Comparison of ENCODE assay signal across 20 cellular contexts in the genomic region with DNA sequence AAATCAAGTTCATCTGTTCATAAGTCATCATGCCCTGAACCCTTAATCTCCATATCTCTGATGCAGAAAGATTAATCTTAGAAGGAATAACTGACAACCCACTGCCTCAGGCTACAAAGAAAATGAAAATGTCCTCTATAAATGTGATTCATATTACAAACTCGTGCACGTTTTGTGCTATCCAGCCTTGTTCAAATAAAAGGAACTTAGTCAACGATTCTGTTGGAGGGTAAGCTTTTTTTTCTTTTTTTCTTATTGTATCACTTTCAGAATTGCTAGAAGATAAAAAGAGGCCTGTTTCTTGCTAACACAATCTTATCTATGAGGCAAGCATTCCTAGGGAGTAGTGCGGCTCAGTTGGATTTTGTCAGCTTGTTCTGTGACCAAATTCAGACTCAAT.
DNase-seq lines count a peak whose midpoint lies in the region; ATAC-seq and TF ChIP-seq lines count a peak whose summit lies in the region.
"Had no signal": no experiment of that assay in that cellular context is flagged by ENCODE, and none has a peak within 500 bp of the region (broad histone marks: within the 10 kb centered on the region; RNA-seq: fewer than 3 reads in every experiment).

No MANE protein-coding gene starts in this region.

- no peak overlapping the region for H3K4ac ChIP-seq in mesendoderm (ENCODE audit: low read depth, low read length)

- H3K27ac ChIP-seq in esophagus muscularis mucosa (replicated peaks in 1 of 4) (no peak overlapping the region), mesendoderm (ENCODE audit: low read depth, low read length) (no peak overlapping the region)
- H3K27ac ChIP-seq: colonic mucosa, parathyroid adenoma had no signal

- H3K4me1 Mint-ChIP-seq in activated CD4-positive, alpha-beta memory T cell treated with anti-CD3 and anti-CD28 coated beads for 36 hours (ENCODE audit: low read depth), result no peaks in the 10 kb centered on the region
- H3K4me1 Mint-ChIP-seq in effector memory CD8-positive, alpha-beta T cell (ENCODE audit: low read depth in 2 of 2), result no peaks in the 10 kb centered on the region
- H3K4me1 Mint-ChIP-seq: naive thymus-derived CD8-positive, alpha-beta T cell had no signal

- H3K27ac Mint-ChIP-seq in activated CD4-positive, alpha-beta memory T cell treated with anti-CD3 and anti-CD28 coated beads for 36 hours, result no peak overlapping the region
- H3K27ac Mint-ChIP-seq in effector memory CD8-positive, alpha-beta T cell, result no peak overlapping the region
- H3K27ac Mint-ChIP-seq: naive thymus-derived CD8-positive, alpha-beta T cell had no signal

- H3K56ac ChIP-seq in mesendoderm (ENCODE audit: low read length), result no peak overlapping the region

- H3K79me1 ChIP-seq in mesendoderm (ENCODE audit: low read length), result no peaks in the 10 kb centered on the region

- H2BK5ac ChIP-seq in mesendoderm (ENCODE audit: low read length), result no peak overlapping the region

- peaks cover 5 to 6% (median 6%) of the 10 kb centered on the region in 4 donors for H3K4me1 ChIP-seq in esophagus muscularis mucosa
- no peaks in the 10 kb centered on the region for H3K4me1 ChIP-seq in mesendoderm (ENCODE audit: control insufficient read depth, low read depth, low read length)
- peaks cover 3% of the 10 kb centered on the region; the same call in 1 of the 2 replicates for H3K4me1 ChIP-seq in BE2C
- H3K4me1 ChIP-seq: colonic mucosa, parathyroid adenoma had no signal

- TF ChIP-seq POLR2A in esophagus muscularis mucosa (IDR thresholded peaks at IDR 0.05; ENCODE audit: low read depth), result no peak

- no peaks in the 10 kb centered on the region for H3K27me3 ChIP-seq in esophagus muscularis mucosa
- H3K27me3 ChIP-seq in mesendoderm (ENCODE audit: insufficient read depth, low read length, poor library complexity), result no peaks in the 10 kb centered on the region
- H3K27me3 ChIP-seq in BE2C, result no peaks in the 10 kb centered on the region
- H3K27me3 ChIP-seq: colonic mucosa had no signal

- H2BK15ac ChIP-seq in mesendoderm (replicated peaks; ENCODE audit: low read depth), result no peak overlapping the region

- H3K27me3 Mint-ChIP-seq in activated CD4-positive, alpha-beta memory T cell treated with anti-CD3 and anti-CD28 coated beads for 36 hours, result peaks cover 2% of the 10 kb centered on the region
- peaks cover 0 to 5% of the 10 kb centered on the region in 2 donors for H3K27me3 Mint-ChIP-seq in effector memory CD8-positive, alpha-beta T cell

- intact Hi-C loops in esophagus muscularis mucosa (cut with DNase I), result loop anchor here (10.0 kb wide), 1 partner anchor 138 kb away; no protein-coding TSS in a partner anchor
- intact Hi-C loops in activated CD4-positive, alpha-beta memory T cell treated with anti-CD3 and anti-CD28 coated beads for 36 hours (cut with micrococcal nuclease), result no loop called here

- no peaks in the 10 kb centered on the region for H3K79me2 ChIP-seq in mesendoderm (ENCODE audit: control insufficient read depth, insufficient read depth, low read length)
- H3K79me2 ChIP-seq: parathyroid adenoma had no signal

- H3K23ac ChIP-seq in mesendoderm (ENCODE audit: low read length), result no peak overlapping the region

- H3K4me3 ChIP-seq in esophagus muscularis mucosa (no peak overlapping the region), mesendoderm (ENCODE audit: low read length) (no peak overlapping the region), BE2C (ENCODE audit: low read depth, low read length) (no peak overlapping the region)
- H3K4me3 ChIP-seq: colonic mucosa had no signal

- CTCF ChIA-PET in activated CD4-positive, alpha-beta memory T cell treated with anti-CD3 and anti-CD28 coated beads for 36 hours (lab: Charles Lee), result no interaction called here

- H3K4me2 ChIP-seq in mesendoderm (ENCODE audit: low read length), result no peak overlapping the region

- no peak overlapping the region for H4K5ac ChIP-seq in mesendoderm (ENCODE audit: low read length)

- no peak overlapping the region for H3K9ac ChIP-seq in mesendoderm (ENCODE audit: low read length)
- H3K9ac ChIP-seq: parathyroid adenoma had no signal

- DNase-seq in ELR (ENCODE audit: low read depth), result peak; percentile 61
- peak; percentile 11 for DNase-seq in RPMI7951 (ENCODE audit: low read depth)
- DNase-seq in esophagus muscularis mucosa (ENCODE audit: extremely low spot score), result peak; percentile 39
- DNase-seq in mesendoderm, result peak; percentile 46
- no peak for DNase-seq in BE2C
- no peak for DNase-seq in activated CD4-positive, alpha-beta T cell treated with anti-CD3 and anti-CD28 coated beads for 1 hour
- DNase-seq in activated CD4-positive, alpha-beta memory T cell treated with anti-CD3 and anti-CD28 coated beads for 36 hours, result no peak
- no peak for DNase-seq in effector memory CD8-positive, alpha-beta T cell
- DNase-seq: activated CD4-positive, alpha-beta T cell treated with anti-CD3 and anti-CD28 coated beads, Interleukin-2, amount 50 U/mL, for 1 hour; activated gamma-delta T cell; Calu3; colonic mucosa; GDM1; glutamatergic neuron; naive thymus-derived CD8-positive, alpha-beta T cell; NCI-H146; NCI-H774; small intestine; stimulated activated CD4-positive, alpha-beta T cell treated with anti-CD3 and anti-CD28 coated beads, Interleukin-4, amount 100 ng/mL, for 4 hours had no signal

- POLR2A ChIA-PET in activated CD4-positive, alpha-beta memory T cell treated with anti-CD3 and anti-CD28 coated beads for 36 hours (lab: Charles Lee), result no interaction called here

- no peak overlapping the region for H4K8ac ChIP-seq in mesendoderm (ENCODE audit: low read depth, low read length)

- no peak overlapping the region for H2BK120ac ChIP-seq in mesendoderm (ENCODE audit: low read depth, low read length)

- H3K9me3 Mint-ChIP-seq in activated CD4-positive, alpha-beta memory T cell treated with anti-CD3 and anti-CD28 coated beads for 36 hours, result no peaks in the 10 kb centered on the region
- H3K9me3 Mint-ChIP-seq in effector memory CD8-positive, alpha-beta T cell, result no peaks in the 10 kb centered on the region
- H3K9me3 Mint-ChIP-seq: naive thymus-derived CD8-positive, alpha-beta T cell had no signal

- H3K36me3 ChIP-seq in esophagus muscularis mucosa (no peaks in the 10 kb centered on the region), mesendoderm (ENCODE audit: control insufficient read depth, insufficient read depth, low read length) (no peaks in the 10 kb centered on the region), BE2C (no peaks in the 10 kb centered on the region)
- H3K36me3 ChIP-seq: colonic mucosa had no signal

- WGBS in esophagus muscularis mucosa, result 82% methylated on average over 4 of the region's 4 CpGs
- no CpG with 5 or more reads among the region's 4 CpGs for WGBS in mesendoderm (ENCODE audit: extremely low coverage, insufficient coverage, low lambda C conversion rate)

- H3K9me3 ChIP-seq in esophagus muscularis mucosa, result no peaks in the 10 kb centered on the region
- no peaks in the 10 kb centered on the region for H3K9me3 ChIP-seq in BE2C
- H3K9me3 ChIP-seq: colonic mucosa had no signal

- H3K18ac ChIP-seq in mesendoderm (ENCODE audit: low read length), result no peak overlapping the region

- H2AK5ac ChIP-seq in mesendoderm (ENCODE audit: low read length), result no peak overlapping the region

- TF ChIP-seq EP300 in esophagus muscularis mucosa (IDR thresholded peaks at IDR 0.05), result no peak

- no peak overlapping the region for H3K4me3 Mint-ChIP-seq in activated CD4-positive, alpha-beta memory T cell treated with anti-CD3 and anti-CD28 coated beads for 36 hours
- no peak overlapping the region for H3K4me3 Mint-ChIP-seq in effector memory CD8-positive, alpha-beta T cell
- H3K4me3 Mint-ChIP-seq: naive thymus-derived CD8-positive, alpha-beta T cell had no signal

- ATAC-seq in effector memory CD8-positive, alpha-beta T cell (replicated peaks), result no peak
- ATAC-seq: naive thymus-derived CD8-positive, alpha-beta T cell had no signal

- H3K36me3 Mint-ChIP-seq in activated CD4-positive, alpha-beta memory T cell treated with anti-CD3 and anti-CD28 coated beads for 36 hours, result no peaks in the 10 kb centered on the region
- no peaks in the 10 kb centered on the region for H3K36me3 Mint-ChIP-seq in effector memory CD8-positive, alpha-beta T cell (ENCODE audit: insufficient read depth)
- H3K36me3 Mint-ChIP-seq: naive thymus-derived CD8-positive, alpha-beta T cell had no signal

- TF ChIP-seq CTCF in esophagus muscularis mucosa (IDR thresholded peaks at IDR 0.05) (no peak), BE2C (IDR thresholded peaks at IDR 0.05; ENCODE audit: low read depth, low read length) (no peak)

Comparison
In these comparisons a context has a peak if more than half of its experiments do, and no peak if none do; other contexts are left out.
1. DNase-seq: peak in ELR (single experiment), RPMI7951 (single experiment), esophagus muscularis mucosa (single experiment) and mesendoderm (single experiment); none in BE2C (single experiment), activated CD4-positive, alpha-beta T cell treated with anti-CD3 and anti-CD28 coated beads for 1 hour (single experiment), activated CD4-positive, alpha-beta memory T cell treated with anti-CD3 and anti-CD28 coated beads for 36 hours (single experiment) and effector memory CD8-positive, alpha-beta T cell (0 of 3).